Comparison of ENCODE assay signal across 25 cellular contexts in genomic region chr3:150145659-150146058, GRCh38.
DNase-seq lines count a peak whose midpoint lies in the region; ATAC-seq, FAIRE-seq and TF ChIP-seq lines count a peak whose summit lies in the region.
"Had no signal": no experiment of that assay in that cellular context is flagged by ENCODE, and none has a peak within 500 bp of the region (broad histone marks: within the 10 kb centered on the region; RNA-seq: fewer than 3 reads in every experiment).

No MANE protein-coding gene starts in this region.

- in situ Hi-C loops in GM23248 (cut with MboI) = no loop called here
- in situ Hi-C loops in brain microvascular endothelial cell (cut with HindIII; ENCODE audit: low pct_ligation_motif_present, low sequenced_read_pairs) = no loop called here

- TF ChIP-seq POLR2A in sigmoid colon (IDR thresholded peaks at IDR 0.05) = no peak
- TF ChIP-seq POLR2A in gastroesophageal sphincter (IDR thresholded peaks at IDR 0.05) = no peak
- TF ChIP-seq POLR2A in GM12892 (IDR thresholded peaks at IDR 0.05; ENCODE audit: low read depth, low read length) = no peak

- no peak for FAIRE-seq in GM12892 (lab: Jason Lieb, UNC)
- FAIRE-seq: GM19239, TTC549 had no signal

- H3K4me2 ChIP-seq in GM23248 (ENCODE audit: unreplicated experiment) = no peak overlapping the region

- no peak for ATAC-seq in gastroesophageal sphincter
- ATAC-seq: body of pancreas; left lung; naive thymus-derived CD8-positive, alpha-beta T cell had no signal

- peaks cover 34% of the 10 kb centered on the region for H3K4me1 ChIP-seq in GM23248 (ENCODE audit: insufficient read depth)
- H3K4me1 ChIP-seq in sigmoid colon = peaks cover 0 to 40% (median 24%) of the 10 kb centered on the region in 4 donors
- H3K4me1 ChIP-seq in gastroesophageal sphincter = peaks cover 0 to 11% (median 0%) of the 10 kb centered on the region in 3 donors
- H3K4me1 ChIP-seq: left lung had no signal

- no peaks in the 10 kb centered on the region for H3K9me2 ChIP-seq in GM23248 (ENCODE audit: insufficient read depth)

- H3K27ac ChIP-seq in GM23248 (no peak overlapping the region), brain microvascular endothelial cell (no peak overlapping the region), sigmoid colon (peak overlapping the region in 3 of 4 donors; percentile 24 to 78 (median 74)), gastroesophageal sphincter (no peak overlapping the region)
- H3K27ac ChIP-seq: body of pancreas, left lung, RWPE1 had no signal

- H3K36me3 ChIP-seq in GM23248 (ENCODE audit: low read depth) (no peaks in the 10 kb centered on the region), brain microvascular endothelial cell (replicated peaks) (no peaks in the 10 kb centered on the region), sigmoid colon (no peaks in the 10 kb centered on the region), gastroesophageal sphincter (no peaks in the 10 kb centered on the region), MG63 (no peaks in the 10 kb centered on the region)
- H3K36me3 ChIP-seq: left lung had no signal

- TF ChIP-seq EP300 in sigmoid colon (IDR thresholded peaks at IDR 0.05) (peak in 1 of 4 donors; percentile 84), gastroesophageal sphincter (IDR thresholded peaks at IDR 0.05) (no peak)

- no peaks in the 10 kb centered on the region for H4K20me1 ChIP-seq in GM23248 (ENCODE audit: insufficient read depth)

- H3K27me3 ChIP-seq in GM23248 (replicated peaks; ENCODE audit: insufficient read depth) = no peaks in the 10 kb centered on the region
- H3K27me3 ChIP-seq in brain microvascular endothelial cell (replicated peaks) = no peaks in the 10 kb centered on the region
- H3K27me3 ChIP-seq in sigmoid colon = no peaks in the 10 kb centered on the region
- H3K27me3 ChIP-seq in gastroesophageal sphincter = no peaks in the 10 kb centered on the region
- no peaks in the 10 kb centered on the region for H3K27me3 ChIP-seq in MG63
- H3K27me3 ChIP-seq: body of pancreas, left lung had no signal

- H3K79me2 ChIP-seq in GM23248 (ENCODE audit: insufficient read depth) = no peaks in the 10 kb centered on the region

- no peaks in the 10 kb centered on the region for H3K9me3 ChIP-seq in GM23248 (ENCODE audit: low read depth)
- no peaks in the 10 kb centered on the region for H3K9me3 ChIP-seq in sigmoid colon
- no peaks in the 10 kb centered on the region for H3K9me3 ChIP-seq in gastroesophageal sphincter
- no peaks in the 10 kb centered on the region for H3K9me3 ChIP-seq in MG63
- H3K9me3 ChIP-seq: body of pancreas, left lung had no signal

- no peak overlapping the region for H2AFZ ChIP-seq in GM23248

- peaks cover 34% of the 10 kb centered on the region for H3F3A ChIP-seq in GM23248 (ENCODE audit: insufficient read depth)

- WGBS in GM23248 (ENCODE audit: low coverage in 1 of 2, low lambda C conversion rate in 2 of 2, missing lambda C conversion rate in 2 of 2), 2 experiments = 96 to 99% methylated on average over 3 of the region's 3 CpGs
- 93 to 96% methylated on average over 3 of the region's 3 CpGs for whole genome bisulfite sequencing in sigmoid colon, 2 donors
- WGBS in gastroesophageal sphincter (ENCODE audit: low coverage in 1 of 2), 2 donors = 67 to 75% methylated on average over 3 of the region's 3 CpGs

- TF ChIP-seq CTCF in brain microvascular endothelial cell (IDR thresholded peaks at IDR 0.05; ENCODE audit: low read depth, low read length, missing control alignments) = no peak
- no peak for TF ChIP-seq CTCF in sigmoid colon (IDR thresholded peaks at IDR 0.05)
- no peak for TF ChIP-seq CTCF in gastroesophageal sphincter (IDR thresholded peaks at IDR 0.05)

- H3K9ac ChIP-seq in GM23248 = no peak overlapping the region

- intact Hi-C loops in sigmoid colon (cut with DNase I) = loop anchor here (2.0 to 5.0 kb wide), 2 partner anchors 37 to 63 kb away; no protein-coding TSS in a partner anchor

- H3K4me3 ChIP-seq in GM23248 (no peak overlapping the region), brain microvascular endothelial cell (ENCODE audit: low read depth, low read length) (no peak overlapping the region), sigmoid colon (no peak overlapping the region), gastroesophageal sphincter (no peak overlapping the region), MG63 (no peak overlapping the region)
- H3K4me3 ChIP-seq: body of pancreas, left lung had no signal

- DNase-seq in GM23248 (peak; percentile 9), brain microvascular endothelial cell (peak; percentile 53), fibroblast of the conjunctiva (ENCODE audit: low read depth) (peak; percentile 23), sigmoid colon (peak; percentile 67), NCI-H1694 treated with DMSO at 0.1 percent for 48 hours (lab: John Stamatoyannopoulos, UW) (no peak), MG63 (no peak), GM12892 (ENCODE audit: insufficient read length) (no peak)
- DNase-seq: 8988T; activated CD4-positive, alpha-beta memory T cell treated with anti-CD3 and anti-CD28 coated beads for 36 hours; activated effector memory CD4-positive, alpha-beta T cell treated with Interleukin-2 at 50 U/mL for 16 hours; body of pancreas; Calu3; DMS79 treated with DMSO at 0.1 percent for 48 hours; GF-D8; H9; immature natural killer cell; KG1; left lung; naive thymus-derived CD8-positive, alpha-beta T cell; NCI-H1436 treated with DMSO at 0.1 percent for 48 hours; stimulated activated CD4-positive, alpha-beta T cell treated with anti-CD3 and anti-CD28 coated beads, Interleukin-2, amount 100 ng/mL, for 24 hours had no signal

Comparison
In these comparisons a context has a peak if more than half of its experiments do, and no peak if none do; other contexts are left out.
1. DNase-seq: peak in GM23248 (single experiment), brain microvascular endothelial cell (single experiment), fibroblast of the conjunctiva (single experiment) and sigmoid colon (single experiment); none in NCI-H1694 treated with DMSO at 0.1 percent for 48 hours (single experiment), MG63 (single experiment) and GM12892 (single experiment).
2. H3K27ac ChIP-seq: peak in sigmoid colon (3 of 4); none in GM23248 (single experiment), brain microvascular endothelial cell (single experiment) and gastroesophageal sphincter (0 of 4).